Comparison of ENCODE assay signal across 8 cellular contexts in genomic region chr12:68420225-68421008, GRCh38.
DNase-seq lines count a peak whose midpoint lies in the region; ATAC-seq and TF ChIP-seq lines count a peak whose summit lies in the region.
"Had no signal": no experiment of that assay in that cellular context is flagged by ENCODE, and none has a peak within 500 bp of the region (broad histone marks: within the 10 kb centered on the region; RNA-seq: fewer than 3 reads in every experiment).

No MANE protein-coding gene starts in this region.

- H3K4me1 Mint-ChIP-seq in brain = peaks cover 18% of the 10 kb centered on the region

- BruUV-seq in IMR-90 (replicated peaks; lab: Mats Ljungman, UMichigan) = no TSS peak

- no peaks in the 10 kb centered on the region for H3K36me3 ChIP-seq in IMR-90 (ENCODE audit: control insufficient read depth, insufficient read depth, low read length)
- H3K36me3 ChIP-seq in mesodermal cell (ENCODE audit: control insufficient read depth, insufficient read depth, low read length) = no peaks in the 10 kb centered on the region

- peak overlapping the region; percentile 5 to 34 (median 27) for H3K4me3 Mint-ChIP-seq in brain

- TF ChIP-seq CTCF in IMR-90 (conservative IDR thresholded peaks at IDR 0.05; ENCODE audit: low read depth, low read length) (no peak), brain (conservative IDR thresholded peaks at IDR 0.05) (no peak)

- H3K9me1 ChIP-seq in IMR-90 (ENCODE audit: insufficient read depth, low read length) = peaks cover 5% of the 10 kb centered on the region

- H3K14ac ChIP-seq in IMR-90 (replicated peaks; ENCODE audit: low read depth, low read length) = 0 out of 2 replicates have a peak overlapping the region, but pooled peaks have one; percentile 6

- H2BK5ac ChIP-seq in IMR-90 (ENCODE audit: low read depth, low read length, poor library complexity, severe bottlenecking) = peak overlapping the region; percentile 7

- peak overlapping the region; percentile 64; the same call in 1 of the 2 replicates for H4K5ac ChIP-seq in IMR-90 (ENCODE audit: low read depth, low read length)

- peak overlapping the region; percentile 69; the same call in 1 of the 2 replicates for H3K18ac ChIP-seq in IMR-90 (ENCODE audit: low read depth, low read length)

- H3K9me3 Mint-ChIP-seq in brain = peaks cover 0 to 6% (median 0%) of the 10 kb centered on the region in 5 experiments

- H2AFZ ChIP-seq in IMR-90 (replicated peaks; ENCODE audit: low read length, poor library complexity) = peak overlapping the region; percentile 37

- H2BK120ac ChIP-seq in IMR-90 (ENCODE audit: low read depth, low read length) = peak overlapping the region; percentile 22; the same call in 1 of the 2 replicates

- H3K27ac Mint-ChIP-seq in brain = peak overlapping the region; percentile 49 to 91 (median 85)

- no peak for TF ChIP-seq POLR2A in IMR-90 (IDR thresholded peaks at IDR 0.05; ENCODE audit: low read depth, low read length)

- peaks cover 6% of the 10 kb centered on the region for H3K27me3 Mint-ChIP-seq in brain

- H3K56ac ChIP-seq in IMR-90 (ENCODE audit: extremely low read depth, insufficient read depth, low read length) = no peak overlapping the region

- peak overlapping the region; percentile 3; the same call in 1 of the 2 replicates for H4K91ac ChIP-seq in IMR-90 (ENCODE audit: insufficient read depth, low read depth, low read length)

- dilution Hi-C loops in IMR-90 (cut with HindIII; ENCODE audit: low sequenced_read_pairs, unreplicated experiment) = no loop called here

- H3K4ac ChIP-seq in IMR-90 (ENCODE audit: low read depth, low read length) = peak overlapping the region; percentile 14; the same call in 1 of the 2 replicates

- CTCF ChIA-PET in IMR-90 (lab: Yijun Ruan, JAX) = interaction anchor here (1.6 kb wide), 1 partner anchor 294 kb away, joined by 3 read pairs; no protein-coding TSS in a partner anchor

- H4K8ac ChIP-seq in IMR-90 (ENCODE audit: low read depth in 2 of 2, low read length in 2 of 2) = peak overlapping the region; percentile 26 to 70; a peak in 3 of 4 replicates

- ATAC-seq in IMR-90 (ENCODE audit: low read depth) = peak; percentile 76
- no peak for ATAC-seq in GM18511 (IDR thresholded peaks at IDR 0.05; ENCODE audit: unreplicated experiment)
- no peak for ATAC-seq in HG03565 (IDR thresholded peaks at IDR 0.05; ENCODE audit: unreplicated experiment)

- TF ChIP-seq RAD21 in IMR-90 (IDR thresholded peaks at IDR 0.05; ENCODE audit: low read length) = no peak

- H3K9me3 ChIP-seq in IMR-90 (ENCODE audit: control insufficient read depth, insufficient read depth, low read length) (no peaks in the 10 kb centered on the region), mesodermal cell (ENCODE audit: control insufficient read depth, low read length) (peaks cover 4% of the 10 kb centered on the region)

- no peaks in the 10 kb centered on the region for H3K27me3 ChIP-seq in IMR-90 (ENCODE audit: control insufficient read depth, insufficient read depth, low read length)

- in situ Hi-C loops in IMR-90 (cut with MboI; ENCODE audit: low sequenced_read_pairs) = no loop called here

- H4K20me1 ChIP-seq in IMR-90 (ENCODE audit: insufficient read depth, low read length) = no peaks in the 10 kb centered on the region

- H3K4me3 ChIP-seq in IMR-90 (ENCODE audit: insufficient read depth, low read depth, low read length) (no peak overlapping the region), mesodermal cell (ENCODE audit: extremely low read depth, insufficient read depth, low read length, poor library complexity, severe bottlenecking) (no peak overlapping the region)

- peak overlapping the region; percentile 35; the same call in 1 of the 2 replicates for H2BK20ac ChIP-seq in IMR-90 (ENCODE audit: low read depth, low read length)

- H3K36me3 Mint-ChIP-seq in brain = no peaks in the 10 kb centered on the region

- POLR2A ChIA-PET in IMR-90 (lab: Charles Lee; ENCODE audit: unreplicated experiment) = no interaction called here

- H3K23ac ChIP-seq in IMR-90 (ENCODE audit: low read depth, low read length) = no peak overlapping the region

- H3K27ac ChIP-seq in IMR-90 (ENCODE audit: insufficient read depth, low read length) = no peak overlapping the region
- H3K27ac ChIP-seq in mesodermal cell (ENCODE audit: low read depth, low read length, severe bottlenecking) = peak overlapping the region; percentile 7

- H3K79me1 ChIP-seq in IMR-90 (ENCODE audit: low read depth in 1 of 2, low read length in 2 of 2) = no peaks in the 10 kb centered on the region

- WGBS in IMR-90 (ENCODE audit: extremely low coverage in 2 of 2, insufficient read length in 1 of 2), 2 experiments = 63% methylated on average over 3 of the region's 11 CpGs; no CpG with 5 or more reads in 1 of the 2 experiments
- 77% methylated on average over 7 to 10 of the region's 11 CpGs for WGBS in mesodermal cell (ENCODE audit: insufficient coverage in 2 of 2), 2 experiments

- no peak overlapping the region for H2AK5ac ChIP-seq in IMR-90 (ENCODE audit: low read depth, low read length)

- intact Hi-C loops in IMR-90 (cut with micrococcal nuclease) = no loop called here

- H3K4me1 ChIP-seq in IMR-90 (ENCODE audit: control insufficient read depth, insufficient read depth, low read length) (peaks cover 17% of the 10 kb centered on the region), mesodermal cell (ENCODE audit: control insufficient read depth, insufficient read depth, low read length, poor library complexity, severe bottlenecking) (no peaks in the 10 kb centered on the region)

- no peak overlapping the region for H2AK9ac ChIP-seq in IMR-90 (replicated peaks; ENCODE audit: low read depth, low read length, poor library complexity)

- peak overlapping the region; percentile 12; the same call in 2 of the 3 replicates for H2BK15ac ChIP-seq in IMR-90 (ENCODE audit: low read depth, low read length)

- DNase-seq in IMR-90 (peak; percentile 57), stromal cell of bone marrow (ENCODE audit: low read depth) (peak; percentile 57), AG08395 (ENCODE audit: low spot score) (no peak)
- DNase-seq: T-helper 2 cell had no signal

- peak overlapping the region; percentile 78 for H3K4me2 ChIP-seq in IMR-90 (ENCODE audit: low read depth, low read length)

- peak overlapping the region; percentile 33; the same call in 1 of the 2 replicates for H3K9ac ChIP-seq in IMR-90 (ENCODE audit: low read depth, low read length)

TF ChIP-seq in IMR-90, 13 proteins besides CTCF, POLR2A, EP300 and RAD21:
- TF ChIP-seq SMC3 (IDR thresholded peaks at IDR 0.05; ENCODE audit: low read depth, low read length) (no peak), USF2 (IDR thresholded peaks at IDR 0.05; ENCODE audit: low read depth, low read length) (no peak)
